Comparison of ENCODE assay signal across 8 cellular contexts in genomic region chr1:58904299-58905125, GRCh38.
DNase-seq lines count a peak whose midpoint lies in the region; TF ChIP-seq lines count a peak whose summit lies in the region.

No MANE protein-coding gene starts in this region.

- H3K4me3 Mint-ChIP-seq in T-helper 1 cell treated with Interleukin-12 subunit alpha and Interleukin-12 subunit beta and Interleukin-4 antibody, amounts not matched to agents 30 μg/mL and 1 μg/mL, for 36 hours = peak overlapping the region; percentile 79

- H3K27ac Mint-ChIP-seq in T-helper 1 cell treated with Interleukin-12 subunit alpha and Interleukin-12 subunit beta and Interleukin-4 antibody, amounts not matched to agents 30 μg/mL and 1 μg/mL, for 36 hours = peak overlapping the region; percentile 85

- no peaks in the 10 kb centered on the region for H3K27me3 Mint-ChIP-seq in T-helper 1 cell treated with Interleukin-12 subunit alpha and Interleukin-12 subunit beta and Interleukin-4 antibody, amounts not matched to agents 30 μg/mL and 1 μg/mL, for 36 hours (ENCODE audit: low read depth)

- TF ChIP-seq CTCF in adrenal gland (IDR thresholded peaks at IDR 0.05) = no peak

- WGBS in adrenal gland, 4 donors = 55 to 67% (median 58%) methylated on average over 8 of the region's 8 CpGs

- H3K9me3 Mint-ChIP-seq in T-helper 1 cell treated with Interleukin-12 subunit alpha and Interleukin-12 subunit beta and Interleukin-4 antibody, amounts not matched to agents 30 μg/mL and 1 μg/mL, for 36 hours = no peaks in the 10 kb centered on the region

- no peak for TF ChIP-seq POLR2A in adrenal gland (IDR thresholded peaks at IDR 0.05)

- intact Hi-C loops in adrenal gland (cut with DNase I) = no loop called here

- no peaks in the 10 kb centered on the region for H3K9me3 ChIP-seq in adrenal gland (replicated peaks in 1 of 3)

- no peaks in the 10 kb centered on the region for H3K36me3 ChIP-seq in adrenal gland (replicated peaks in 1 of 2)

- no peak for DNase-seq in T-helper 1 cell
- DNase-seq in adrenal gland = no peak
- DNase-seq in kidney tubule cell (ENCODE audit: low spot score) = peak; percentile 31
- no peak for DNase-seq in EL
- DNase-seq in HK-2 (ENCODE audit: unreplicated experiment) = no peak
- DNase-seq in NCI-H1694 treated with DMSO at 0.1 percent for 48 hours (lab: John Stamatoyannopoulos, UW) = no peak

- peak overlapping the region in 2 of 4 donors; percentile 31 to 58 for H3K4me3 ChIP-seq in adrenal gland

- H3K4me1 ChIP-seq in adrenal gland (replicated peaks in 1 of 2) = peaks cover 1 to 21% of the 10 kb centered on the region in 2 donors

- H3K27ac ChIP-seq in adrenal gland (peak overlapping the region; percentile 94 to 98 (median 96)), temporal lobe (ENCODE audit: low read depth, low read length) (peak overlapping the region; percentile 83)

- H3K4me1 Mint-ChIP-seq in T-helper 1 cell treated with Interleukin-12 subunit alpha and Interleukin-12 subunit beta and Interleukin-4 antibody, amounts not matched to agents 30 μg/mL and 1 μg/mL, for 36 hours (ENCODE audit: low read depth) = peaks cover 37% of the 10 kb centered on the region

- peaks cover 5% of the 10 kb centered on the region for H3K36me3 Mint-ChIP-seq in T-helper 1 cell treated with Interleukin-12 subunit alpha and Interleukin-12 subunit beta and Interleukin-4 antibody, amounts not matched to agents 30 μg/mL and 1 μg/mL, for 36 hours (ENCODE audit: low read depth)

- no peaks in the 10 kb centered on the region for H3K27me3 ChIP-seq in adrenal gland
